14 cellular contexts compared by ENCODE assay signal in the genomic region with DNA sequence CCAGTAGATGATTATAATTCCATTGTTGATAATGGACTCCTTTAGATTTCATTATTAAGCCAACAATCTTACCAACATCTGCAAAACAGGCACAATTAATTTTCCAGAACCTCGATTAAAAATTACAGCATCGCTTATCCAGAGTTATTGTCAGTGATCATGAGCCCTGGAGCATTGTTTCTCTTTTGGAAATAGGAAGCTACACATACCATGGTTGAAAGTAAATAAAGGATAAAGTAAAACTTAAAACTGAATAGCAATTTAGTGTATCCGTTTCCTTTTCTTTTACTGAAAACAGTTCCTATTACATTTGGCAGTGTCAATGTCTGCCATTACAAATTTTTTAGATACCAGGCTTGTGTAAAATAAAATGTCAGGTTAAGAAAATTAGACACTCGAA. TPM values are rescaled to one million over a fixed set of nuclear protein-coding genes. Genes with fewer than 3 reads are reported as not detected.
DNase-seq lines count a peak whose midpoint lies in the region; ATAC-seq and TF ChIP-seq lines count a peak whose summit lies in the region.
"Had no signal": no experiment of that assay in that cellular context is flagged by ENCODE, and none has a peak within 500 bp of the region (broad histone marks: within the 10 kb centered on the region; RNA-seq: fewer than 3 reads in every experiment).

No MANE protein-coding gene starts in this region.

- no peaks in the 10 kb centered on the region for H3K79me1 ChIP-seq in mesenchymal stem cell (replicated peaks; ENCODE audit: low read length, poor library complexity, severe bottlenecking)

- TF ChIP-seq EP300 in stomach (IDR thresholded peaks at IDR 0.05): no peak

- no peak overlapping the region for H3K23ac ChIP-seq in mesenchymal stem cell (ENCODE audit: low read length in 2 of 2)

- no peak for TF ChIP-seq CTCF in HEK293 (tag by site-specific recombination; IDR thresholded peaks at IDR 0.05)
- TF ChIP-seq CTCF in coronary artery (IDR thresholded peaks at IDR 0.05): no peak
- no peak for TF ChIP-seq CTCF in stomach (IDR thresholded peaks at IDR 0.05)
- no peak for TF ChIP-seq CTCF in WERI-Rb-1 (IDR thresholded peaks at IDR 0.05; ENCODE audit: low read depth, low read length)

- H3K9ac ChIP-seq in mesenchymal stem cell (ENCODE audit: low read length): peak overlapping the region; percentile 89

- peaks cover 21% of the 10 kb centered on the region for H3K4me1 ChIP-seq in HEK293 (ENCODE audit: control insufficient read depth, insufficient read depth, low read length)
- H3K4me1 ChIP-seq in mesenchymal stem cell (ENCODE audit: control insufficient read depth, insufficient read depth, low read depth, low read length): peaks cover 21% of the 10 kb centered on the region
- H3K4me1 ChIP-seq in stomach: peaks cover 10 to 50% (median 27%) of the 10 kb centered on the region in 4 donors

- TF ChIP-seq POLR2A in stomach (IDR thresholded peaks at IDR 0.05): no peak

- no peak overlapping the region for H2BK5ac ChIP-seq in mesenchymal stem cell (ENCODE audit: low read depth, low read length, poor library complexity, severe bottlenecking)

- no peak overlapping the region for H3K18ac ChIP-seq in mesenchymal stem cell (ENCODE audit: low read depth in 1 of 2, low read length in 2 of 2)

- DNase-seq in coronary artery (ENCODE audit: low spot score) (no peak), mesenchymal stem cell (no peak), stomach (no peak), WERI-Rb-1 (no peak), activated gamma-delta T cell (lab: John Stamatoyannopoulos, UW) (no peak)
- DNase-seq: foreskin fibroblast; H7; naive thymus-derived CD4-positive, alpha-beta T cell; NCI-H345; T-helper 1 cell had no signal

- peaks cover 7 to 25% of the 10 kb centered on the region in 2 experiments for H3K36me3 ChIP-seq in HEK293 (ENCODE audit: control insufficient read depth in 2 of 2, insufficient read depth in 1 of 2, low read length in 2 of 2)
- H3K36me3 ChIP-seq in mesenchymal stem cell (ENCODE audit: control insufficient read depth in 1 of 2, insufficient read depth in 2 of 2, low read depth in 1 of 2, low read length in 2 of 2): peaks cover 8 to 33% of the 10 kb centered on the region in 2 experiments
- no peaks in the 10 kb centered on the region for H3K36me3 ChIP-seq in stomach
- no peaks in the 10 kb centered on the region for H3K36me3 ChIP-seq in WERI-Rb-1

- WGBS in mesenchymal stem cell: 69% methylated on average over 3 of the region's 4 CpGs
- WGBS in stomach, 5 donors: 42 to 68% (median 58%) methylated on average over 4 of the region's 4 CpGs

- H2BK12ac ChIP-seq in mesenchymal stem cell (ENCODE audit: low read length in 2 of 2): no peak overlapping the region

- H3K9me3 ChIP-seq in HEK293 (ENCODE audit: control insufficient read depth, insufficient read depth, low read depth, low read length) (no peaks in the 10 kb centered on the region), mesenchymal stem cell (ENCODE audit: control insufficient read depth, low read length) (no peaks in the 10 kb centered on the region), stomach (no peaks in the 10 kb centered on the region), WERI-Rb-1 (ENCODE audit: severe bottlenecking) (no peaks in the 10 kb centered on the region)

- H4K91ac ChIP-seq in mesenchymal stem cell (ENCODE audit: low read length): no peak overlapping the region

- H3K14ac ChIP-seq in mesenchymal stem cell (ENCODE audit: low read length in 2 of 2): no peak overlapping the region

- H3K4me2 ChIP-seq in mesenchymal stem cell (ENCODE audit: low read length, poor library complexity, severe bottlenecking): no peak overlapping the region

- no peak overlapping the region for H2AK5ac ChIP-seq in mesenchymal stem cell (ENCODE audit: low read length, severe bottlenecking)

- H3K27ac ChIP-seq in HEK293 (ENCODE audit: extremely low read depth, low read depth, low read length) (peak overlapping the region; percentile 99), coronary artery (peak overlapping the region in 1 of 2 donors; percentile 79), mesenchymal stem cell (ENCODE audit: low read length, poor library complexity, severe bottlenecking) (peak overlapping the region; percentile 77), stomach (peak overlapping the region in 4 of 5 donors; percentile 92 to 99 (median 95)), WERI-Rb-1 (no peak overlapping the region)

- intact Hi-C loops in stomach (cut with DNase I; ENCODE audit: low total_unique reads): no loop called here

- no peak overlapping the region for H4K8ac ChIP-seq in mesenchymal stem cell (ENCODE audit: low read length)

- ATAC-seq in GM21447 (IDR thresholded peaks at IDR 0.05; ENCODE audit: unreplicated experiment): no peak
- ATAC-seq in GM21528 (IDR thresholded peaks at IDR 0.05; ENCODE audit: low FRiP score, unreplicated experiment): no peak
- ATAC-seq: activated CD4-positive, CD25-positive, alpha-beta regulatory T cell treated with anti-CD3 and anti-CD28 coated beads, Interleukin-2, amount 50 U/mL, for 24 hours; naive thymus-derived CD4-positive, alpha-beta T cell had no signal

- POLR2A ChIA-PET in HEK293 (lab: Yijun Ruan, JAX): interaction anchor here (2.1 to 3.6 kb wide), 6 partner anchors 16 to 248 kb away, joined by 7 to 32 read pairs (median 18); a partner anchor contains a TSS

- H2BK15ac ChIP-seq in mesenchymal stem cell (ENCODE audit: low read depth, poor library complexity, severe bottlenecking): no peak overlapping the region

- no peak overlapping the region for H2AFZ ChIP-seq in mesenchymal stem cell (ENCODE audit: low read depth, low read length)

- H3K27me3 ChIP-seq in mesenchymal stem cell (ENCODE audit: control insufficient read depth in 1 of 2, insufficient read depth in 1 of 2, low read length in 2 of 2) (no peaks in the 10 kb centered on the region), stomach (peaks cover 0 to 96% (median 45%) of the 10 kb centered on the region in 3 donors), WERI-Rb-1 (ENCODE audit: insufficient read depth, low read depth, severe bottlenecking) (peaks cover 76% of the 10 kb centered on the region)

- H3K4ac ChIP-seq in mesenchymal stem cell (ENCODE audit: low read depth in 1 of 2, low read length in 2 of 2): no peak overlapping the region

- H3K4me3 ChIP-seq in HEK293 (ENCODE audit: low read depth, low read length) (peak overlapping the region; percentile 70), coronary artery (peak overlapping the region; percentile 65), mesenchymal stem cell (ENCODE audit: insufficient read depth in 1 of 2, low read depth in 1 of 2, low read length in 2 of 2) (peak overlapping the region in 1 of 2 experiments; percentile 87), stomach (peak overlapping the region in 3 of 4 donors; percentile 52 to 59 (median 54)), WERI-Rb-1 (ENCODE audit: low read depth, low read length) (no peak overlapping the region)

- CTCF ChIA-PET in HEK293 (lab: Yijun Ruan, JAX): interaction anchor here (0.9 kb wide), 1 partner anchor 73 kb away, joined by 3 read pairs; a partner anchor contains a TSS

- H2BK120ac ChIP-seq in mesenchymal stem cell (ENCODE audit: low read depth, low read length): no peak overlapping the region

TF ChIP-seq in HEK293, 187 proteins besides CTCF, POLR2A, EP300 and RAD21 (continues in another document):
- TF ChIP-seq EGR2 (tag by site-specific recombination; IDR thresholded peaks at IDR 0.05; ENCODE audit: low read depth): no peak
- TF ChIP-seq, protein P1, sequence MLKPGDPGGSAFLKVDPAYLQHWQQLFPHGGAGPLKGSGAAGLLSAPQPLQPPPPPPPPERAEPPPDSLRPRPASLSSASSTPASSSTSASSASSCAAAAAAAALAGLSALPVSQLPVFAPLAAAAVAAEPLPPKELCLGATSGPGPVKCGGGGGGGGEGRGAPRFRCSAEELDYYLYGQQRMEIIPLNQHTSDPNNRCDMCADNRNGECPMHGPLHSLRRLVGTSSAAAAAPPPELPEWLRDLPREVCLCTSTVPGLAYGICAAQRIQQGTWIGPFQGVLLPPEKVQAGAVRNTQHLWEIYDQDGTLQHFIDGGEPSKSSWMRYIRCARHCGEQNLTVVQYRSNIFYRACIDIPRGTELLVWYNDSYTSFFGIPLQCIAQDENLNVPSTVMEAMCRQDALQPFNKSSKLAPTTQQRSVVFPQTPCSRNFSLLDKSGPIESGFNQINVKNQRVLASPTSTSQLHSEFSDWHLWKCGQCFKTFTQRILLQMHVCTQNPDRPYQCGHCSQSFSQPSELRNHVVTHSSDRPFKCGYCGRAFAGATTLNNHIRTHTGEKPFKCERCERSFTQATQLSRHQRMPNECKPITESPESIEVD (tag by site-specific recombination; IDR thresholded peaks at IDR 0.05): peak; percentile 74

RNA-seq across cellular contexts. Expression of a gene that starts 9.9 kb away (rescaled TPM):
- 0.51 TPM for polyA plus RNA-seq in mesenchymal stem cell (2013, experiment 1 of 2)
- polyA plus RNA-seq in mesenchymal stem cell (2013, experiment 2 of 2): 0.58 TPM
- 1 to 10 TPM in 3 of 5 donors, under 1 TPM in 1, not detected in 1; 0.89 to 2.3 (median 1.1) TPM for total RNA-seq in stomach
- polyA plus RNA-seq in stomach: 1 to 10 TPM; 1.1 to 3.7 (median 1.2) TPM
- total RNA-seq: H7; naive thymus-derived CD4-positive, alpha-beta T cell had no signal
- polyA plus RNA-seq: naive thymus-derived CD4-positive, alpha-beta T cell had no signal

RNA-seq across cellular contexts. Expression of a gene that starts 16.6 kb away (rescaled TPM):
- polyA plus RNA-seq in mesenchymal stem cell (2013, experiment 1 of 2): 1.6 TPM
- polyA plus RNA-seq in mesenchymal stem cell (2013, experiment 2 of 2): 1.5 TPM
- under 1 TPM in 1 of 5 donors, not detected in 4; 0.55 TPM for total RNA-seq in stomach
- polyA plus RNA-seq in stomach: 1 to 10 TPM in 1 of 3 donors, under 1 TPM in 1, not detected in 1; 0.31 to 1.1 TPM

RNA-seq across cellular contexts. Expression of a gene that starts 18.2 kb away (rescaled TPM):
- 0.91 TPM for polyA plus RNA-seq in mesenchymal stem cell (2013, experiment 1 of 2)
- polyA plus RNA-seq in mesenchymal stem cell (2013, experiment 2 of 2): 1.1 TPM
- 1 to 10 TPM in 3 of 5 donors, under 1 TPM in 2; 0.55 to 5.8 (median 2.2) TPM for total RNA-seq in stomach
- 10 to 100 TPM in 1 of 3 donors, 1 to 10 TPM in 2; 4.4 to 17.0 (median 5.9) TPM for polyA plus RNA-seq in stomach
- total RNA-seq: H7; naive thymus-derived CD4-positive, alpha-beta T cell had no signal

RNA-seq across cellular contexts. Expression of a gene that starts 31.1 kb away (rescaled TPM):
- 2.0 TPM for polyA plus RNA-seq in mesenchymal stem cell (2013, experiment 1 of 2)
- polyA plus RNA-seq in mesenchymal stem cell (2013, experiment 2 of 2): 2.0 TPM
- total RNA-seq in stomach: 10 to 100 TPM in 3 of 5 donors, 1 to 10 TPM in 2; 2.9 to 53.1 (median 18.2) TPM
- polyA plus RNA-seq in stomach: 10 to 100 TPM in 1 of 3 donors, 1 to 10 TPM in 2; 7.5 to 12.8 (median 7.8) TPM
- total RNA-seq: H7 had no signal
- polyA plus RNA-seq: naive thymus-derived CD4-positive, alpha-beta T cell had no signal

RNA-seq across cellular contexts. Expression of a gene that starts 35.2 kb away (rescaled TPM):
- 0.62 TPM for polyA plus RNA-seq in mesenchymal stem cell (2013, experiment 1 of 2)
- polyA plus RNA-seq in mesenchymal stem cell (2013, experiment 2 of 2): 0.59 TPM
- total RNA-seq in stomach: 10 to 100 TPM in 1 of 5 donors, 1 to 10 TPM in 1, not detected in 3; 3.7 to 12.7 TPM
- polyA plus RNA-seq in stomach: under 1 TPM in 1 of 3 donors, not detected in 2; 0.81 TPM
- total RNA-seq: H7 had no signal
- polyA plus RNA-seq: naive thymus-derived CD4-positive, alpha-beta T cell had no signal
